20 cellular contexts compared by ENCODE assay signal in the genomic region with DNA sequence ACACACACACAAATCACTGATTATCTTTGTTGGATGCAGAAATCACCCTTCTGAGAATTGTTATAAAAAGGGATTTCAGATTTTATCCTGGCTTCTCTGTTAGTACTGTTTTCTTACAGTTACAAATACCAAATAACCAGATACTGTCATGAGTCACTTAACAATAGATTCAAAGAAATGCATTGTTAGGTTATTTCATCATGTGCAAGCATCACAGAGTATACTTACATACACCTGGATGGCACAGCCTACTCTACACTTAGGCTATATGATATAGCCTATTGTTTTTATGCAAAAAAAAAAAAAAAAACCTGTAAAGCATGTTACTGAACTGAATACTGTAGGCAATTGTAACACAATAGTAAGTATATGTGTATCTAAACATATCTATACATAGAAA.
"Had no signal": no experiment of that assay in that cellular context is flagged by ENCODE, and none has a peak within 500 bp of the region (broad histone marks: within the 10 kb centered on the region; RNA-seq: fewer than 3 reads in every experiment).

No MANE protein-coding gene starts in this region.

- H3K4me2 ChIP-seq: KMS-11, SK-N-SH had no signal

- FAIRE-seq: K562, RCC 7860 had no signal

- H3K9ac ChIP-seq: KMS-11, SK-N-SH had no signal

- H3K4me3 ChIP-seq: K562 had no signal

- ATAC-seq: K562 had no signal

- DNase-seq: Kasumi-1, MM.1S, NCI-H1092 treated with DMSO at 0.1 percent for 48 hours, NCI-H1436, NCI-H187, NCI-H2029, NCI-H2081 treated with DMSO at 0.1 percent for 48 hours, NCI-H2171, NCI-H226, NCI-H446, NCI-H510A, NCI-H524 treated with DMSO at 0.1 percent for 48 hours, NCI-H69, NCI-H774, RPMI8226, SHP77, SK-N-SH had no signal

- H3K9me3 ChIP-seq: SK-N-SH had no signal

- H3K27ac ChIP-seq: KMS-11 had no signal
